31 cellular contexts compared by ENCODE assay signal in the genomic region with DNA sequence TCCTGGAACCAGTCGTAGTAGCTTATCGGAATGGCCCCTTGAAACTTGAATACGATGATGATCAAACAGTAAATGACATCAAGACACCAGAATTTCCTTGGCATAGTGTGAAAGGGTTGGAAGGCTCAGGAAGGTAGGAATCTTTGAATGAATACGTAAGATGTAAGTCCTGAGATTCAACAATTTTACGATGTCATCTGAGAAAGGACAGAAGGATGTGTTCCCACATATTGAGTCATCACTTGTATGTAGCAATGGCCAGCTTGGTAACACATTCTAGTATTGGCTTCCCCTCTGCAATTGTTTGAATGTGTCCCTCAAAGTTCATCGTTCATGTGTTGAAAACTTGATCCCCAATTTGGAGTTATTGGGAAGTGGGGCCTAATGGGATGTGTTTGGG.
DNase-seq lines count a peak whose midpoint lies in the region; ATAC-seq, FAIRE-seq and TF ChIP-seq lines count a peak whose summit lies in the region.
"Had no signal": no experiment of that assay in that cellular context is flagged by ENCODE, and none has a peak within 500 bp of the region (broad histone marks: within the 10 kb centered on the region; RNA-seq: fewer than 3 reads in every experiment).

No MANE protein-coding gene starts in this region.

- H3K27ac ChIP-seq in K562 (ENCODE audit: extremely low read depth, low read depth, low read length) (no peak overlapping the region), keratinocyte (ENCODE audit: control insufficient read depth, insufficient read depth, low read length) (no peak overlapping the region)
- H3K27ac ChIP-seq: A549, cardiac muscle cell, colonic mucosa, gastrocnemius medialis, lower lobe of right lung, RWPE1, SJSA1 had no signal

- POLR2A ChIA-PET in K562 (lab: Yijun Ruan, JAX): no interaction called here

- H3K9me1 ChIP-seq in K562 (ENCODE audit: control insufficient read depth, insufficient read depth, low read length) (no peaks in the 10 kb centered on the region), keratinocyte (ENCODE audit: control insufficient read depth, extremely low read depth, insufficient read depth, low read length) (no peaks in the 10 kb centered on the region)

- H4K20me1 ChIP-seq in K562 (replicated peaks; ENCODE audit: control insufficient read depth, insufficient read depth, low read length) (no peaks in the 10 kb centered on the region), keratinocyte (ENCODE audit: control insufficient read depth, extremely low read depth, insufficient read depth, low read length) (no peaks in the 10 kb centered on the region)

- no peak for TF ChIP-seq POLR2A in K562 (conservative IDR thresholded peaks at IDR 0.05)

- FAIRE-seq in K562 (lab: Jason Lieb, UNC) (no peak), keratinocyte (lab: Jason Lieb, UNC) (peak; percentile 44)
- FAIRE-seq: A549, GM12891, HTR-8/SVneo had no signal

- H2AFZ ChIP-seq in K562 (ENCODE audit: low read depth, low read length) (no peak overlapping the region), keratinocyte (ENCODE audit: control insufficient read depth, low read length) (no peak overlapping the region)

- no peak for ATAC-seq in K562
- ATAC-seq: A549; CD8-positive, alpha-beta T cell; esophagus mucosa; gastrocnemius medialis; natural killer cell treated with Interleukin-12 subunit alpha and Interleukin-12 subunit beta and Interleukin-15 and Interleukin-18, amount 100 ng/mL, for 72 hours; stimulated activated memory B cell treated with anti-CD40 and anti-IgM and Interleukin-4, amounts not matched to agents 10 μg/mL and 1 μg/mL and 100 μg/mL, for 72 hours had no signal

- peaks cover 32% of the 10 kb centered on the region for H3K4me1 Mint-ChIP-seq in CD14-positive monocyte
- H3K4me1 Mint-ChIP-seq in activated T-helper 2 cell treated with anti-CD3 and anti-CD28 coated beads, Interferon-gamma antibody, Interleukin-2, Interleukin-4, amounts not matched to agents 10 μg/mL and 5 μg/mL and 100 μg/mL, durations not matched to agents 14 hours and 24 hours and 36 hours (ENCODE audit: low read depth): no peaks in the 10 kb centered on the region
- H3K4me1 Mint-ChIP-seq: stimulated activated memory B cell treated with anti-CD40 and anti-IgM and Interleukin-4, amounts not matched to agents 10 μg/mL and 1 μg/mL and 100 μg/mL, for 72 hours had no signal

- peaks cover 0 to 2% (median 0%) of the 10 kb centered on the region in 7 donors for H3K9me3 Mint-ChIP-seq in CD14-positive monocyte
- no peaks in the 10 kb centered on the region for H3K9me3 Mint-ChIP-seq in activated T-helper 2 cell treated with anti-CD3 and anti-CD28 coated beads, Interferon-gamma antibody, Interleukin-2, Interleukin-4, amounts not matched to agents 10 μg/mL and 5 μg/mL and 100 μg/mL, durations not matched to agents 14 hours and 24 hours and 36 hours
- H3K9me3 Mint-ChIP-seq: CD8-positive, alpha-beta T cell; stimulated activated memory B cell treated with anti-CD40 and anti-IgM and Interleukin-4, amounts not matched to agents 10 μg/mL and 1 μg/mL and 100 μg/mL, for 72 hours had no signal

- H3K9me3 ChIP-seq in K562 (replicated peaks; ENCODE audit: control insufficient read depth, insufficient read depth, low read depth, low read length) (no peaks in the 10 kb centered on the region), keratinocyte (ENCODE audit: control insufficient read depth, low read depth, low read length) (no peaks in the 10 kb centered on the region)
- H3K9me3 ChIP-seq: A549, colonic mucosa, gastrocnemius medialis, lower lobe of right lung, SJSA1 had no signal

- no peaks in the 10 kb centered on the region for H3K36me3 ChIP-seq in K562 (ENCODE audit: control insufficient read depth, insufficient read depth, low read length)
- H3K36me3 ChIP-seq in keratinocyte (ENCODE audit: control insufficient read depth in 2 of 2, extremely low read depth in 1 of 2, insufficient read depth in 2 of 2, low read length in 2 of 2): no peaks in the 10 kb centered on the region
- H3K36me3 ChIP-seq: cardiac muscle cell, colonic mucosa, gastrocnemius medialis, lower lobe of right lung, SJSA1 had no signal

- WGBS in K562 (ENCODE audit: insufficient coverage, low coverage, missing lambda C conversion rate): 4% methylated on average over 6 of the region's 6 CpGs

- TF ChIP-seq CTCF in CD14-positive monocyte (IDR thresholded peaks at IDR 0.05) (no peak), K562 (IDR thresholded peaks at IDR 0.05 in 2 of 3, conservative IDR thresholded peaks at IDR 0.05 in 1 of 3; ENCODE audit: insufficient read depth in 2 of 3, low read depth in 1 of 3, low read length in 3 of 3) (no peak), keratinocyte (optimal IDR thresholded peaks at IDR 0.05 in 1 of 3, IDR thresholded peaks at IDR 0.05 in 1 of 3, conservative IDR thresholded peaks at IDR 0.05 in 1 of 3; ENCODE audit: extremely low read depth in 1 of 3, insufficient read depth in 2 of 3, low read length in 3 of 3) (no peak)

- dilution Hi-C loops in keratinocyte (cut with MboI; ENCODE audit: extremely low pct_ligation_motif_present, low sequenced_read_pairs): no loop called here

- peak overlapping the region in 6 of 7 donors; percentile 12 to 82 (median 70) for H3K27ac Mint-ChIP-seq in CD14-positive monocyte
- H3K27ac Mint-ChIP-seq in activated T-helper 2 cell treated with anti-CD3 and anti-CD28 coated beads, Interferon-gamma antibody, Interleukin-2, Interleukin-4, amounts not matched to agents 10 μg/mL and 5 μg/mL and 100 μg/mL, durations not matched to agents 14 hours and 24 hours and 36 hours: no peak overlapping the region
- H3K27ac Mint-ChIP-seq: activated naive CD8-positive, alpha-beta T cell; CD8-positive, alpha-beta T cell; natural killer cell treated with Interleukin-12 subunit alpha and Interleukin-12 subunit beta and Interleukin-15 and Interleukin-18, amount 100 ng/mL, for 72 hours; stimulated activated memory B cell treated with anti-CD40 and anti-IgM and Interleukin-4, amounts not matched to agents 10 μg/mL and 1 μg/mL and 100 μg/mL, for 72 hours had no signal

- H3K4me1 ChIP-seq in K562 (replicated peaks in 1 of 2; ENCODE audit: control insufficient read depth in 2 of 2, insufficient read depth in 2 of 2, low read length in 2 of 2): no peaks in the 10 kb centered on the region
- H3K4me1 ChIP-seq in keratinocyte (ENCODE audit: control insufficient read depth, extremely low read depth, insufficient read depth, low read length): no peaks in the 10 kb centered on the region
- H3K4me1 ChIP-seq: A549, colonic mucosa, gastrocnemius medialis, SJSA1 had no signal

- H3K4me2 ChIP-seq in K562 (ENCODE audit: insufficient read depth, low read length) (no peak overlapping the region), keratinocyte (ENCODE audit: control insufficient read depth, extremely low read depth, insufficient read depth, low read depth, low read length) (no peak overlapping the region)
- H3K4me2 ChIP-seq: A549 had no signal

- H3K4me3 Mint-ChIP-seq in CD14-positive monocyte: no peak overlapping the region
- no peak overlapping the region for H3K4me3 Mint-ChIP-seq in activated T-helper 2 cell treated with anti-CD3 and anti-CD28 coated beads, Interferon-gamma antibody, Interleukin-2, Interleukin-4, amounts not matched to agents 10 μg/mL and 5 μg/mL and 100 μg/mL, durations not matched to agents 14 hours and 24 hours and 36 hours (ENCODE audit: low read depth)
- H3K4me3 Mint-ChIP-seq: activated naive CD8-positive, alpha-beta T cell; CD8-positive, alpha-beta T cell; natural killer cell treated with Interleukin-12 subunit alpha and Interleukin-12 subunit beta and Interleukin-15 and Interleukin-18, amount 100 ng/mL, for 72 hours; stimulated activated memory B cell treated with anti-CD40 and anti-IgM and Interleukin-4, amounts not matched to agents 10 μg/mL and 1 μg/mL and 100 μg/mL, for 72 hours had no signal

- in situ Hi-C loops in K562 (cut with MboI): no loop called here

- intact Hi-C loops in CD14-positive monocyte (cut with micrococcal nuclease) (no loop called here), K562 (cut with micrococcal nuclease) (no loop called here)
- intact Hi-C loops in activated T-helper 2 cell treated with anti-CD3 and anti-CD28 coated beads, Interferon-gamma antibody, Interleukin-2, Interleukin-4, amounts not matched to agents 10 μg/mL and 5 μg/mL and 100 μg/mL, durations not matched to agents 14 hours and 24 hours and 36 hours (cut with micrococcal nuclease): no loop called here

- CTCF ChIA-PET in K562 (lab: Yijun Ruan, JAX; ENCODE audit: low intra/inter-chr PET ratio): interaction anchor here (0.7 kb wide), 1 partner anchor 64 kb away, joined by 3 read pairs; no protein-coding TSS in a partner anchor

- H3K79me2 ChIP-seq in K562 (ENCODE audit: control insufficient read depth, insufficient read depth, low read length) (no peaks in the 10 kb centered on the region), keratinocyte (ENCODE audit: control insufficient read depth, insufficient read depth, low read length) (no peaks in the 10 kb centered on the region)

- peaks cover 0 to 2% (median 0%) of the 10 kb centered on the region in 3 donors for H3K27me3 Mint-ChIP-seq in CD14-positive monocyte (ENCODE audit: low read depth in 3 of 3)
- H3K27me3 Mint-ChIP-seq in activated T-helper 2 cell treated with anti-CD3 and anti-CD28 coated beads, Interferon-gamma antibody, Interleukin-2, Interleukin-4, amounts not matched to agents 10 μg/mL and 5 μg/mL and 100 μg/mL, durations not matched to agents 14 hours and 24 hours and 36 hours (ENCODE audit: low read depth): no peaks in the 10 kb centered on the region
- H3K27me3 Mint-ChIP-seq: activated naive CD8-positive, alpha-beta T cell; stimulated activated memory B cell treated with anti-CD40 and anti-IgM and Interleukin-4, amounts not matched to agents 10 μg/mL and 1 μg/mL and 100 μg/mL, for 72 hours had no signal

- TF ChIP-seq EP300 in K562 (IDR thresholded peaks at IDR 0.05; ENCODE audit: low read length): no peak

- H3K4me3 ChIP-seq in K562: no peak overlapping the region
- H3K4me3 ChIP-seq in keratinocyte (ENCODE audit: control insufficient read depth in 2 of 3, extremely low read depth in 1 of 3, insufficient read depth in 2 of 3, low read depth in 1 of 3, low read length in 3 of 3): no peak overlapping the region
- H3K4me3 ChIP-seq: A549, cardiac muscle cell, colonic mucosa, gastrocnemius medialis, lower lobe of right lung, SJSA1 had no signal

- TF ChIP-seq RAD21 in K562 (CRISPR knock-in tag; conservative IDR thresholded peaks at IDR 0.05 in 1 of 2, IDR thresholded peaks at IDR 0.05 in 1 of 2): no peak

- H3K36me3 Mint-ChIP-seq in CD14-positive monocyte: no peaks in the 10 kb centered on the region
- no peaks in the 10 kb centered on the region for H3K36me3 Mint-ChIP-seq in activated T-helper 2 cell treated with anti-CD3 and anti-CD28 coated beads, Interferon-gamma antibody, Interleukin-2, Interleukin-4, amounts not matched to agents 10 μg/mL and 5 μg/mL and 100 μg/mL, durations not matched to agents 14 hours and 24 hours and 36 hours (ENCODE audit: low read depth)
- H3K36me3 Mint-ChIP-seq: activated naive CD8-positive, alpha-beta T cell; CD8-positive, alpha-beta T cell; stimulated activated memory B cell treated with anti-CD40 and anti-IgM and Interleukin-4, amounts not matched to agents 10 μg/mL and 1 μg/mL and 100 μg/mL, for 72 hours had no signal

- H3K9ac ChIP-seq in K562 (ENCODE audit: insufficient read depth in 1 of 2, low read depth in 2 of 2, low read length in 2 of 2): no peak overlapping the region
- H3K9ac ChIP-seq in keratinocyte (ENCODE audit: control insufficient read depth, extremely low read depth, insufficient read depth, low read length): no peak overlapping the region

- BruUV-seq in K562 (replicated peaks; lab: Mats Ljungman, UMichigan): no TSS peak

- H3K27me3 ChIP-seq in K562 (ENCODE audit: control insufficient read depth in 2 of 2, insufficient read depth in 2 of 2, low read length in 2 of 2): no peaks in the 10 kb centered on the region
- no peaks in the 10 kb centered on the region for H3K27me3 ChIP-seq in keratinocyte (ENCODE audit: control insufficient read depth, extremely low read depth, insufficient read depth, low read length)
- H3K27me3 ChIP-seq: cardiac muscle cell, colonic mucosa, gastrocnemius medialis, SJSA1 had no signal

- DNase-seq in CD14-positive monocyte (ENCODE audit: low spot score): no peak
- DNase-seq in LHCN-M2 (ENCODE audit: low read depth): peak; percentile 27
- no peak for DNase-seq in K562 (ENCODE audit: extremely low read depth in 1 of 4, low spot score in 3 of 4)
- DNase-seq in keratinocyte (ENCODE audit: low read depth, low spot score): no peak
- no peak for DNase-seq in NCI-H1105 (lab: John Stamatoyannopoulos, UW)
- no peak for DNase-seq in mucosa of gallbladder (ENCODE audit: low spot score)
- DNase-seq in activated T-helper 2 cell treated with anti-CD3 and anti-CD28 coated beads, Interferon-gamma antibody, Interleukin-2, Interleukin-4, amounts not matched to agents 10 μg/mL and 5 μg/mL and 100 μg/mL, durations not matched to agents 14 hours and 24 hours and 36 hours (ENCODE audit: low spot score): no peak
- no peak for DNase-seq in activated effector memory CD4-positive, alpha-beta T cell treated with Interleukin-2 at 50 U/mL for 16 hours
- DNase-seq: activated CD4-positive, alpha-beta T cell treated with anti-CD3 and anti-CD28 coated beads for 48 hours; activated effector memory CD4-positive, alpha-beta T cell treated with anti-CD3 and anti-CD28 coated beads, Interleukin-2, amount 50 U/mL, for 16 hours; anterior cingulate cortex; CD8-positive, alpha-beta T cell; colonic mucosa; DMS 273 treated with DMSO at 0.1 percent for 48 hours; gastrocnemius medialis; H7; KBM-7; lower lobe of right lung; NCI-H1694; NCI-H446 treated with DMSO at 0.1 percent for 48 hours; T-helper 9 cell had no signal
